In genomic region chr22:38428714-38429113, GRCh38 we compare ENCODE assay signal across 34 cellular contexts. TPM values are rescaled to one million over a fixed set of nuclear protein-coding genes. Genes with fewer than 3 reads are reported as not detected.
"Had no signal": no experiment of that assay in that cellular context is flagged by ENCODE, and none has a peak within 500 bp of the region (broad histone marks: within the 10 kb centered on the region; RNA-seq: fewer than 3 reads in every experiment).

No MANE protein-coding gene starts in this region.

- ATAC-seq: activated naive CD4-positive, alpha-beta T cell treated with anti-CD3 and anti-CD28 coated beads, Interleukin-2, amount 50 U/mL, for 72 hours; activated T-cell treated with anti-CD3 and anti-CD28 coated beads, Interleukin-2, amount 50 U/mL, for 4 hours; activated T-cell treated with anti-CD3 and anti-CD28 coated beads, Interleukin-2, amount 50 U/mL, for 72 hours; activated T-helper 17 cell treated with anti-CD3 and anti-CD28 coated beads, Interleukin-2, amount 50 U/mL, for 72 hours; body of pancreas had no signal

- H3K9me3 ChIP-seq: adrenal gland, ascending aorta, body of pancreas, breast epithelium had no signal

- H3K27me3 ChIP-seq: adrenal gland, ascending aorta, body of pancreas, brain microvascular endothelial cell, breast epithelium, cardiac muscle cell had no signal

- H3K4me1 ChIP-seq: adrenal gland, ascending aorta, body of pancreas, breast epithelium had no signal

- DNase-seq: activated effector memory CD4-positive, alpha-beta T cell treated with anti-CD3 and anti-CD28 coated beads, Interleukin-2, amount 50 U/mL, for 16 hours; activated effector memory CD4-positive, alpha-beta T cell treated with Interleukin-2 at 50 U/mL for 16 hours; activated gamma-delta T cell; activated gamma-delta T cell treated with Interleukin-2 at 50 U/mL for 16 hours; activated naive CD4-positive, alpha-beta T cell; activated naive CD4-positive, alpha-beta T cell treated with anti-CD3 and anti-CD28 coated beads for 36 hours; activated naive CD4-positive, alpha-beta T cell treated with anti-CD3 and anti-CD28 coated beads, Interleukin-2, amount 10 ng/mL, durations not matched to agents 7 days and 5 days; activated naive CD4-positive, alpha-beta T cell treated with anti-CD3 and anti-CD28 coated beads, Interleukin-2, amount 50 U/mL, for 16 hours; activated naive CD4-positive, alpha-beta T cell treated with Interleukin-2 at 50 U/mL for 16 hours; activated naive CD8-positive, alpha-beta T cell treated with anti-CD3 and anti-CD28 coated beads for 36 hours; activated naive CD8-positive, alpha-beta T cell treated with anti-CD3 and anti-CD28 coated beads, Interleukin-2, amount 10 ng/mL, durations not matched to agents 7 days and 5 days; activated naive CD8-positive, alpha-beta T cell treated with anti-CD3 and anti-CD28 coated beads, Interleukin-2, amount 50 U/mL, for 24 hours; activated T-cell treated with anti-CD3 and anti-CD28 coated beads, Interleukin-2, amount 50 U/mL, for 1 hour; activated T-cell treated with anti-CD3 and anti-CD28 coated beads, Interleukin-2, amount 50 U/mL, for 24 hours; activated T-cell treated with anti-CD3 and anti-CD28 coated beads, Interleukin-2, amount 50 U/mL, for 4 hours; activated T-cell treated with anti-CD3 and anti-CD28 coated beads, Interleukin-2, amount 50 U/mL, for 48 hours; activated T-cell treated with anti-CD3 and anti-CD28 coated beads, Interleukin-2, amount 50 U/mL, for 72 hours; adrenal gland; amniotic stem cell; aorta; body of pancreas; brain microvascular endothelial cell; central memory CD4-positive, alpha-beta T cell; cerebellar nuclear complex had no signal

- FAIRE-seq: astrocyte, bronchial epithelial cell had no signal

- H3K36me3 ChIP-seq: adrenal gland, ascending aorta, brain microvascular endothelial cell, breast epithelium, cardiac muscle cell had no signal

- H3K27ac ChIP-seq: adrenal gland, ascending aorta, body of pancreas, brain microvascular endothelial cell, breast epithelium, cardiac muscle cell had no signal

- H3K4me3 ChIP-seq: adrenal gland, ascending aorta, body of pancreas, breast epithelium, cardiac muscle cell had no signal

RNA-seq across cellular contexts. Expression of gene KCNJ4, which starts 26.3 kb away (rescaled TPM):
- total RNA-seq: activated naive CD4-positive, alpha-beta T cell treated with anti-CD3 and anti-CD28 coated beads for 36 hours; activated naive CD4-positive, alpha-beta T cell treated with anti-CD3 and anti-CD28 coated beads, Interleukin-2, amount 50 U/mL, for 72 hours; activated naive CD8-positive, alpha-beta T cell treated with anti-CD3 and anti-CD28 coated beads for 36 hours; activated naive CD8-positive, alpha-beta T cell treated with anti-CD3 and anti-CD28 coated beads, Interleukin-2, amount 10 ng/mL, durations not matched to agents 7 days and 5 days; activated T-cell treated with anti-CD3 and anti-CD28 coated beads, Interleukin-2, amount 50 U/mL, for 4 hours; activated T-cell treated with anti-CD3 and anti-CD28 coated beads, Interleukin-2, amount 50 U/mL, for 72 hours; activated T-helper 1 cell treated with anti-CD3 and anti-CD28 coated beads, Interleukin-12 subunit alpha, Interleukin-12 subunit beta, Interleukin-2, Interleukin-4 antibody, amounts not matched to agents 30 ng/mL and 10 ng/mL and 1 ng/mL, durations not matched to agents 14 hours and 24 hours and 36 hours; activated T-helper 17 cell treated with anti-CD3 and anti-CD28 coated beads, Interleukin-2, amount 50 U/mL, for 72 hours; activated T-helper 2 cell treated with anti-CD3 and anti-CD28 coated beads, Interferon-gamma antibody, Interleukin-2, Interleukin-4, amounts not matched to agents 10 μg/mL and 5 μg/mL and 100 μg/mL, durations not matched to agents 14 hours and 24 hours and 36 hours; aorta; ascending aorta; body of pancreas; breast epithelium; bronchial epithelial cell had no signal
- polyA plus RNA-seq: adipose tissue, aorta had no signal
